Comparison of ENCODE assay signal across 8 cellular contexts in genomic region chr10:79400567-79401004, GRCh38. TPM values are rescaled to one million over a fixed set of nuclear protein-coding genes. Genes with fewer than 3 reads are reported as not detected.
A peak's percentile ranks its signal among the peaks of the same experiment; 100 is the strongest.
DNase-seq lines count a peak whose midpoint lies in the region; ATAC-seq and TF ChIP-seq lines count a peak whose summit lies in the region.

No MANE protein-coding gene starts in this region.

- no peaks in the 10 kb centered on the region for H3K36me3 Mint-ChIP-seq in CD8-positive, alpha-beta T cell

- TF ChIP-seq POLR2A in gastroesophageal sphincter (IDR thresholded peaks at IDR 0.05), result no peak
- TF ChIP-seq POLR2A in spleen (IDR thresholded peaks at IDR 0.05), result no peak

- POLR2A ChIA-PET in CD8-positive, alpha-beta T cell (lab: Charles Lee), result no interaction called here

- H3K4me1 Mint-ChIP-seq in CD8-positive, alpha-beta T cell (ENCODE audit: low read depth), result no peaks in the 10 kb centered on the region

- H3K27me3 ChIP-seq in CD8-positive, alpha-beta T cell (ENCODE audit: insufficient read depth, low read length), result no peaks in the 10 kb centered on the region
- H3K27me3 ChIP-seq in gastroesophageal sphincter (no peaks in the 10 kb centered on the region), spleen (replicated peaks in 1 of 7) (peaks cover 0 to 5% (median 0%) of the 10 kb centered on the region in 7 donors)

- no peaks in the 10 kb centered on the region for H3K27me3 Mint-ChIP-seq in CD8-positive, alpha-beta T cell (ENCODE audit: low read depth)

- no peak overlapping the region for H3K27ac Mint-ChIP-seq in CD8-positive, alpha-beta T cell

- peak in 5 of 7 experiments; percentile 21 to 61 (median 44) for DNase-seq in CD8-positive, alpha-beta T cell
- DNase-seq in NCI-H460 (ENCODE audit: extremely low read depth, low read depth) (peak; percentile 42), spleen (peak; percentile 85), NCI-H345 (lab: John Stamatoyannopoulos, UW) (no peak), NCI-H2029 treated with DMSO at 0.1 percent for 48 hours (lab: John Stamatoyannopoulos, UW) (no peak)
- peak; percentile 79 for DNase-seq in activated T-cell treated with anti-CD3 and anti-CD28 coated beads, Interleukin-2, amount 50 U/mL, for 48 hours

- no peak overlapping the region for H3K4me3 Mint-ChIP-seq in CD8-positive, alpha-beta T cell

- CTCF ChIA-PET in CD8-positive, alpha-beta T cell (lab: Charles Lee), result interaction anchor here (0.8 to 2.4 kb wide), 5 partner anchors 9 to 67 kb away, joined by 3 to 9 read pairs (median 4); no protein-coding TSS in a partner anchor

- no peak for TF ChIP-seq EP300 in gastroesophageal sphincter (IDR thresholded peaks at IDR 0.05)

- H3K9me3 ChIP-seq in CD8-positive, alpha-beta T cell (ENCODE audit: low read length), result no peaks in the 10 kb centered on the region
- H3K9me3 ChIP-seq in gastroesophageal sphincter, result no peaks in the 10 kb centered on the region
- no peaks in the 10 kb centered on the region for H3K9me3 ChIP-seq in spleen

- no CpG with 5 or more reads among the region's 3 CpGs for WGBS in gastroesophageal sphincter (ENCODE audit: low coverage in 1 of 2), 2 donors
- WGBS in spleen, 5 donors, result 46 to 79% (median 55%) methylated on average over 2 to 3 of the region's 3 CpGs

- TF ChIP-seq CTCF in CD8-positive, alpha-beta T cell (IDR thresholded peaks at IDR 0.05), result peak; percentile 45
- peak in 3 of 4 experiments; percentile 34 to 66 (median 64) for TF ChIP-seq CTCF in gastroesophageal sphincter (IDR thresholded peaks at IDR 0.05)
- TF ChIP-seq CTCF in spleen (IDR thresholded peaks at IDR 0.05 in 8 of 11, conservative IDR thresholded peaks at IDR 0.05 in 3 of 11), result peak; percentile 15 to 81 (median 49)

- intact Hi-C loops in CD8-positive, alpha-beta T cell (cut with DNase I, micrococcal nuclease), result loop anchor here (1.0 to 2.0 kb wide), 2 partner anchors 66 to 88 kb away; no protein-coding TSS in a partner anchor
- intact Hi-C loops in spleen (cut with DNase I; ENCODE audit: low total_unique reads), result no loop called here

- H3K27ac ChIP-seq in CD8-positive, alpha-beta T cell (ENCODE audit: low read depth, low read length), result no peak overlapping the region
- H3K27ac ChIP-seq in gastroesophageal sphincter (peak overlapping the region in 1 of 4 donors; percentile 8), spleen (peak overlapping the region in 5 of 8 donors; percentile 15 to 92 (median 84))

- H3K36me3 ChIP-seq in CD8-positive, alpha-beta T cell (ENCODE audit: insufficient read depth, low read length), result no peaks in the 10 kb centered on the region
- H3K36me3 ChIP-seq in gastroesophageal sphincter, result no peaks in the 10 kb centered on the region
- H3K36me3 ChIP-seq in spleen, result peaks cover 0 to 6% (median 0%) of the 10 kb centered on the region in 6 donors

- H3K9me3 Mint-ChIP-seq in CD8-positive, alpha-beta T cell, result no peaks in the 10 kb centered on the region

- H3K4me1 ChIP-seq in CD8-positive, alpha-beta T cell (ENCODE audit: insufficient read depth, low read length), result no peaks in the 10 kb centered on the region
- H3K4me1 ChIP-seq in gastroesophageal sphincter (peaks cover 0 to 82% (median 27%) of the 10 kb centered on the region in 3 donors), spleen (peaks cover 47 to 96% (median 71%) of the 10 kb centered on the region in 6 donors)

- H3K4me3 ChIP-seq in CD8-positive, alpha-beta T cell (ENCODE audit: low read depth, low read length), result no peak overlapping the region
- H3K4me3 ChIP-seq in gastroesophageal sphincter, result no peak overlapping the region
- H3K4me3 ChIP-seq in spleen, result no peak overlapping the region

- peak; percentile 34 for ATAC-seq in CD8-positive, alpha-beta T cell
- ATAC-seq in GM19468 (IDR thresholded peaks at IDR 0.05; ENCODE audit: extremely low read depth, unreplicated experiment) (peak; percentile 36), gastroesophageal sphincter (no peak)

RNA-seq across cellular contexts. Expression of gene ZCCHC24, which starts 44.8 kb away (rescaled TPM):
- total RNA-seq in CD8-positive, alpha-beta T cell, result 1 to 10 TPM; 1.1 to 1.9 TPM
- total RNA-seq in NCI-H460 (2014; rRNA removed; shearing (Covaris generic)), result 3.2 and 3.7 TPM in 2 replicates
- polyA plus RNA-seq in NCI-H460 (2014; cell fraction: nucleus; rRNA removed), result 2.9 and 4.0 TPM in 2 replicates
- total RNA-seq in gastroesophageal sphincter (100 to 1,000 TPM in 1 of 4 donors, 10 to 100 TPM in 3; 60.5 to 186 (median 84.1) TPM), spleen (10 to 100 TPM; 12.6 to 34.1 (median 27.1) TPM)
- polyA plus RNA-seq in spleen, result 10 to 100 TPM in 1 of 3 donors, 1 to 10 TPM in 2; 4.9 to 11.8 (median 5.8) TPM

RNA-seq across cellular contexts. Expression of gene PPIF, which starts 53.3 kb away (rescaled TPM):
- total RNA-seq in CD8-positive, alpha-beta T cell, result 10 to 100 TPM; 33.7 to 36.4 TPM
- 84.5 and 96.5 TPM in 2 replicates for total RNA-seq in NCI-H460 (2014; rRNA removed; shearing (Covaris generic))
- 234 and 261 TPM in 2 replicates for polyA plus RNA-seq in NCI-H460 (2014; cell fraction: nucleus; rRNA removed)
- total RNA-seq in gastroesophageal sphincter, result 10 to 100 TPM; 16.5 to 38.0 (median 22.8) TPM
- 10 to 100 TPM; 65.0 to 99.3 (median 73.2) TPM for total RNA-seq in spleen
- polyA plus RNA-seq in spleen, result 10 to 100 TPM; 29.2 to 66.9 (median 33.5) TPM

Comparison
In these comparisons a context has a peak if more than half of its experiments do, and no peak if none do; other contexts are left out.
1. DNase-seq: peak in CD8-positive, alpha-beta T cell (5 of 7), NCI-H460 (single experiment), activated T-cell treated with anti-CD3 and anti-CD28 coated beads, Interleukin-2, amount 50 U/mL, for 48 hours (2 of 2) and spleen (single experiment); none in NCI-H345 (single experiment) and NCI-H2029 treated with DMSO at 0.1 percent for 48 hours (single experiment).
2. Peak in every context shown above with its lines, with median percentiles within 50 percentile points of each other: CTCF ChIP-seq.